In genomic region chr15:51363391-51363790, GRCh38 we compare ENCODE assay signal across 23 cellular contexts. TPM values are rescaled to one million over a fixed set of nuclear protein-coding genes. Genes with fewer than 3 reads are reported as not detected.
DNase-seq lines count a peak whose midpoint lies in the region; ATAC-seq and TF ChIP-seq lines count a peak whose summit lies in the region.
"Had no signal": no experiment of that assay in that cellular context is flagged by ENCODE, and none has a peak within 500 bp of the region (broad histone marks: within the 10 kb centered on the region; RNA-seq: fewer than 3 reads in every experiment).

No MANE protein-coding gene starts in this region.

- DNase-seq in GM23338 (ENCODE audit: low spot score), result peak; percentile 24
- no peak for DNase-seq in WTC11 (ENCODE audit: low spot score)
- DNase-seq in dorsolateral prefrontal cortex, result no peak
- no peak for DNase-seq in DMS 273 treated with DMSO at 0.1 percent for 48 hours (lab: John Stamatoyannopoulos, UW)
- no peak for DNase-seq in NCI-H1417 (lab: John Stamatoyannopoulos, UW)
- DNase-seq in NCI-H774 (lab: John Stamatoyannopoulos, UW), result no peak
- DNase-seq: 8988T; ACHN; AML-193; BE2C; Calu3; CD4-positive, alpha-beta memory T cell; COR-L47; DMS153; DND-41; H9; HFFc6 had no signal

- no peaks in the 10 kb centered on the region for H3K36me3 ChIP-seq in GM23338 (ENCODE audit: insufficient read depth)
- H3K36me3 ChIP-seq: BE2C; BLaER1 treated with 17β-estradiol and CSF1 and Interleukin-3, amounts not matched to agents 10 nM and 100 nM had no signal

- H3K27me3 ChIP-seq in GM23338 (ENCODE audit: insufficient read depth), result no peaks in the 10 kb centered on the region
- no peaks in the 10 kb centered on the region for H3K27me3 ChIP-seq in dorsolateral prefrontal cortex
- H3K27me3 ChIP-seq: BE2C; BLaER1 treated with 17β-estradiol and CSF1 and Interleukin-3, amounts not matched to agents 10 nM and 100 nM had no signal

- no peaks in the 10 kb centered on the region for H3K36me3 Mint-ChIP-seq in GM23338 (ENCODE audit: low read depth)
- H3K36me3 Mint-ChIP-seq in WTC11, result no peaks in the 10 kb centered on the region
- H3K36me3 Mint-ChIP-seq: CD14-positive monocyte; CD4-positive, alpha-beta memory T cell had no signal

- POLR2A ChIA-PET in WTC11 (lab: Charles Lee), result no interaction called here

- no peaks in the 10 kb centered on the region for H3K9me2 ChIP-seq in GM23338 (ENCODE audit: insufficient read depth)

- H3K4me3 ChIP-seq in GM23338 (no peak overlapping the region), dorsolateral prefrontal cortex (peak overlapping the region in 1 of 59 donors; percentile 19)
- H3K4me3 ChIP-seq: A549; BLaER1 treated with 17β-estradiol and CSF1 and Interleukin-3, amounts not matched to agents 10 nM and 100 nM had no signal

- no peak overlapping the region for H2AFZ ChIP-seq in GM23338

- no peak overlapping the region for H3K27ac Mint-ChIP-seq in GM23338
- no peak overlapping the region for H3K27ac Mint-ChIP-seq in WTC11
- H3K27ac Mint-ChIP-seq: CD14-positive monocyte; CD4-positive, alpha-beta memory T cell; H9; HFFc6 had no signal

- no peak overlapping the region for H3K27ac ChIP-seq in GM23338 (ENCODE audit: low read depth)
- peak overlapping the region in 46 of 59 donors; percentile 2 to 76 (median 38) for H3K27ac ChIP-seq in dorsolateral prefrontal cortex
- H3K27ac ChIP-seq: A549; BLaER1 treated with 17β-estradiol and CSF1 and Interleukin-3, amounts not matched to agents 10 nM and 100 nM had no signal

- H3K4me3 Mint-ChIP-seq in GM23338 (no peak overlapping the region), WTC11 (no peak overlapping the region)
- H3K4me3 Mint-ChIP-seq: CD14-positive monocyte; CD4-positive, alpha-beta memory T cell; H9; HFFc6 had no signal

- no peaks in the 10 kb centered on the region for H3K9me3 Mint-ChIP-seq in GM23338
- no peaks in the 10 kb centered on the region for H3K9me3 Mint-ChIP-seq in WTC11
- H3K9me3 Mint-ChIP-seq: CD4-positive, alpha-beta memory T cell; H9; HFFc6 had no signal

- no peaks in the 10 kb centered on the region for H3K79me2 ChIP-seq in GM23338 (replicated peaks; ENCODE audit: insufficient read depth)

- TF ChIP-seq CTCF in GM23338 (conservative IDR thresholded peaks at IDR 0.05; ENCODE audit: low read depth in 2 of 2) (no peak), WTC11 (IDR thresholded peaks at IDR 0.05) (no peak), dorsolateral prefrontal cortex (IDR thresholded peaks at IDR 0.05 in 54 of 56, conservative IDR thresholded peaks at IDR 0.05 in 2 of 56; ENCODE audit: low read depth in 1 of 56, partially characterized antibody in 56 of 56) (no peak)

- CTCF ChIA-PET in WTC11 (lab: Charles Lee), result interaction anchor here (1.2 to 2.4 kb wide), 5 partner anchors 19 to 200 kb away, joined by 3 to 10 read pairs (median 5); no protein-coding TSS in a partner anchor

- ATAC-seq in GM23338, result peak; percentile 46; the same call in 2 of the 3 replicates
- ATAC-seq in WTC11, result peak; percentile 47
- ATAC-seq in HG02938 (IDR thresholded peaks at IDR 0.05; ENCODE audit: unreplicated experiment), result no peak
- ATAC-seq: A549, HCT116 had no signal

- intact Hi-C loops in dorsolateral prefrontal cortex (cut with DNase I), result no loop called here

- H3K4me1 ChIP-seq in GM23338 (ENCODE audit: insufficient read depth), result no peaks in the 10 kb centered on the region; the same call in 1 of the 2 replicates

- peaks cover 1% of the 10 kb centered on the region for H3K27me3 Mint-ChIP-seq in GM23338 (ENCODE audit: insufficient read depth, low read depth, poor library complexity)
- H3K27me3 Mint-ChIP-seq in WTC11 (ENCODE audit: low read depth), result no peaks in the 10 kb centered on the region

- H3K4me1 Mint-ChIP-seq in GM23338 (peaks cover 2% of the 10 kb centered on the region; the same call in 1 of the 3 replicates), WTC11 (no peaks in the 10 kb centered on the region)
- H3K4me1 Mint-ChIP-seq: CD4-positive, alpha-beta memory T cell had no signal

- no peak overlapping the region for H3K4me2 ChIP-seq in GM23338
- H3K4me2 ChIP-seq: A549; BLaER1 treated with 17β-estradiol and CSF1 and Interleukin-3, amounts not matched to agents 10 nM and 100 nM had no signal

- H4K20me1 ChIP-seq in GM23338 (replicated peaks; ENCODE audit: insufficient read depth), result no peaks in the 10 kb centered on the region
- H4K20me1 ChIP-seq: BLaER1 treated with 17β-estradiol and CSF1 and Interleukin-3, amounts not matched to agents 10 nM and 100 nM had no signal

- no peaks in the 10 kb centered on the region for H3F3A ChIP-seq in GM23338 (replicated peaks; ENCODE audit: low read depth)

TF ChIP-seq in GM23338, 12 proteins besides CTCF, POLR2A, EP300 and RAD21:
- TF ChIP-seq EZH2 (IDR thresholded peaks at IDR 0.05; ENCODE audit: low read depth, unreplicated experiment), result no peak
- TF ChIP-seq STAT1 (IDR thresholded peaks at IDR 0.05; ENCODE audit: unreplicated experiment), result no peak
- no peak for TF ChIP-seq ZNF114 (CRISPR knock-in tag; IDR thresholded peaks at IDR 0.05)

TF ChIP-seq in WTC11, 78 proteins besides CTCF, POLR2A, EP300 and RAD21 (continues in another document):
- no peak for TF ChIP-seq USF2 (CRISPR knock-in tag; IDR thresholded peaks at IDR 0.05)
- TF ChIP-seq ETV6 (CRISPR knock-in tag; IDR thresholded peaks at IDR 0.05), result no peak
- no peak for TF ChIP-seq MXD4 (CRISPR knock-in tag; IDR thresholded peaks at IDR 0.05; ENCODE audit: borderline replicate concordance)
- TF ChIP-seq TEAD4 (CRISPR knock-in tag; IDR thresholded peaks at IDR 0.05), result no peak
- TF ChIP-seq STAT6 (CRISPR knock-in tag; conservative IDR thresholded peaks at IDR 0.05; ENCODE audit: low read depth), result no peak
- TF ChIP-seq ZMAT4 (CRISPR knock-in tag; IDR thresholded peaks at IDR 0.05), result no peak
- no peak for TF ChIP-seq ELF4 (CRISPR knock-in tag; IDR thresholded peaks at IDR 0.05; ENCODE audit: low read depth)
- no peak for TF ChIP-seq AR (CRISPR knock-in tag; IDR thresholded peaks at IDR 0.05)
- TF ChIP-seq JUN (CRISPR knock-in tag; IDR thresholded peaks at IDR 0.05), result no peak
- no peak for TF ChIP-seq NFATC4 (CRISPR knock-in tag; IDR thresholded peaks at IDR 0.05)

RNA-seq across cellular contexts. Expression of gene GLDN, which starts 21.9 kb away (rescaled TPM):
- 1.2 and 1.5 TPM in 2 replicates for total RNA-seq in GM23338 (2014; rRNA removed; shearing (Covaris generic))
- polyA plus RNA-seq in GM23338 (2016; fragmentation: Nextera tagmentation; extraction: Ambion mirVana), result 0.19 and 0.32 TPM in 2 replicates
- total RNA-seq in WTC11 (2021), result 0.77 to 1.8 TPM (median 1.7 TPM) in 3 replicates
- 100 to 1,000 TPM in 14 of 120 experiments, 10 to 100 TPM in 106; 10.0 to 223 (median 46.3) TPM for total RNA-seq in dorsolateral prefrontal cortex
- total RNA-seq: Calu3; CD4-positive, alpha-beta memory T cell; HFFc6 had no signal
- polyA plus RNA-seq: CD14-positive monocyte; CD4-positive, alpha-beta memory T cell had no signal

RNA-seq across cellular contexts. Expression of gene CYP19A1, which starts 25.0 kb away (rescaled TPM):
- total RNA-seq in GM23338 (2014; rRNA removed; shearing (Covaris generic)), result not detected in 2 replicates
- 0.05 and 0.42 TPM in 2 replicates for polyA plus RNA-seq in GM23338 (2016; fragmentation: Nextera tagmentation; extraction: Ambion mirVana)
- total RNA-seq in WTC11 (2021) (not detected in 3 replicates), dorsolateral prefrontal cortex (1 to 10 TPM in 12 of 120 experiments, under 1 TPM in 26, not detected in 82; 0.13 to 1.8 (median 0.67) TPM)
- total RNA-seq: Calu3; CD4-positive, alpha-beta memory T cell; H1; H9 had no signal
- polyA plus RNA-seq: CD14-positive monocyte; CD4-positive, alpha-beta memory T cell; H1 had no signal
